In the genomic region with DNA sequence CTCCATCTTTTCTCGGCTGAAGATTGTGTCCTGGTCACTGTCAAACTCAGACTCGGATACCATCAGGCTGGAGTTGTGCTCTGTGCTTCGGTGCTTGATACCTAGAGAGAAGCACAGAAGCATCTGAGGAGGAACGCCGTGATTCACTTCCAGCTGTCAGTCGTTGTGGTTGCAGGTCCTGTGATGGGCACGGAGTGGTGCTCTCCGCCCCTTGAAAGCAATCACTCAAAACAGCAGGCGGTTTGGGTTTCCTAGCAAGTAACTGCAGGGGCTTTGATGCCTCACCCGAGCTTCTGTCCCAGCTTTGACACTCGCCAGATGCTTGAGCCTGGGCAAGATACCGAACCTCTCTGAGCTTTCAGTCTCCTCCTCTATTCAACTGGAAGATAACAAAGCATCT, we compare ENCODE assay signal across 1 cellular context.
TF ChIP-seq lines count a peak whose summit lies in the region.

No MANE protein-coding gene starts in this region.

TF ChIP-seq in HepG2, 621 proteins besides CTCF, POLR2A, EP300 and RAD21 (continued from another document):
- TF ChIP-seq, protein P1, sequence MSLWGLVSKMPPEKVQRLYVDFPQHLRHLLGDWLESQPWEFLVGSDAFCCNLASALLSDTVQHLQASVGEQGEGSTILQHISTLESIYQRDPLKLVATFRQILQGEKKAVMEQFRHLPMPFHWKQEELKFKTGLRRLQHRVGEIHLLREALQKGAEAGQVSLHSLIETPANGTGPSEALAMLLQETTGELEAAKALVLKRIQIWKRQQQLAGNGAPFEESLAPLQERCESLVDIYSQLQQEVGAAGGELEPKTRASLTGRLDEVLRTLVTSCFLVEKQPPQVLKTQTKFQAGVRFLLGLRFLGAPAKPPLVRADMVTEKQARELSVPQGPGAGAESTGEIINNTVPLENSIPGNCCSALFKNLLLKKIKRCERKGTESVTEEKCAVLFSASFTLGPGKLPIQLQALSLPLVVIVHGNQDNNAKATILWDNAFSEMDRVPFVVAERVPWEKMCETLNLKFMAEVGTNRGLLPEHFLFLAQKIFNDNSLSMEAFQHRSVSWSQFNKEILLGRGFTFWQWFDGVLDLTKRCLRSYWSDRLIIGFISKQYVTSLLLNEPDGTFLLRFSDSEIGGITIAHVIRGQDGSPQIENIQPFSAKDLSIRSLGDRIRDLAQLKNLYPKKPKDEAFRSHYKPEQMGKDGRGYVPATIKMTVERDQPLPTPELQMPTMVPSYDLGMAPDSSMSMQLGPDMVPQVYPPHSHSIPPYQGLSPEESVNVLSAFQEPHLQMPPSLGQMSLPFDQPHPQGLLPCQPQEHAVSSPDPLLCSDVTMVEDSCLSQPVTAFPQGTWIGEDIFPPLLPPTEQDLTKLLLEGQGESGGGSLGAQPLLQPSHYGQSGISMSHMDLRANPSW (CRISPR knock-in tag; IDR thresholded peaks at IDR 0.05; ENCODE audit: borderline replicate concordance) = no peak
- TF ChIP-seq KLF15 (CRISPR knock-in tag; IDR thresholded peaks at IDR 0.05; ENCODE audit: borderline replicate concordance) (no peak), SALL1 (CRISPR knock-in tag; IDR thresholded peaks at IDR 0.05) (no peak), ZNF510 (CRISPR knock-in tag; IDR thresholded peaks at IDR 0.05; ENCODE audit: low read depth) (no peak), SMC3 (IDR thresholded peaks at IDR 0.05; ENCODE audit: low read length) (peak; percentile 39; the same call in 1 of the 2 replicates), STAG1 (CRISPR knock-in tag; IDR thresholded peaks at IDR 0.05) (peak; percentile 75), RXRB (CRISPR knock-in tag; IDR thresholded peaks at IDR 0.05; ENCODE audit: borderline replicate concordance) (no peak), JUNB (CRISPR knock-in tag; IDR thresholded peaks at IDR 0.05; ENCODE audit: borderline replicate concordance) (no peak), TAF15 (IDR thresholded peaks at IDR 0.05; ENCODE audit: low read depth, low read length, poor library complexity, severe bottlenecking) (no peak), ZKSCAN1 (IDR thresholded peaks at IDR 0.05; ENCODE audit: low read length) (no peak), NFE2L1 (CRISPR knock-in tag; IDR thresholded peaks at IDR 0.05; ENCODE audit: borderline replicate concordance) (no peak), ZNF788 (CRISPR knock-in tag; IDR thresholded peaks at IDR 0.05; ENCODE audit: borderline replicate concordance) (no peak), SOX13 (IDR thresholded peaks at IDR 0.05) (no peak), SOX13 (CRISPR knock-in tag; conservative IDR thresholded peaks at IDR 0.05 in 1 of 2, IDR thresholded peaks at IDR 0.05 in 1 of 2) (no peak), ZZZ3 (CRISPR knock-in tag; IDR thresholded peaks at IDR 0.05; ENCODE audit: borderline replicate concordance) (no peak), BHLHE40 (IDR thresholded peaks at IDR 0.05; ENCODE audit: low read length) (peak; percentile 59), NFIC (IDR thresholded peaks at IDR 0.05; ENCODE audit: low read length) (no peak), HNRNPK (IDR thresholded peaks at IDR 0.05; ENCODE audit: low read depth, low read length, poor library complexity, severe bottlenecking) (no peak), ZMYM4 (CRISPR knock-in tag; IDR thresholded peaks at IDR 0.05) (no peak)
- TF ChIP-seq, protein P2, sequence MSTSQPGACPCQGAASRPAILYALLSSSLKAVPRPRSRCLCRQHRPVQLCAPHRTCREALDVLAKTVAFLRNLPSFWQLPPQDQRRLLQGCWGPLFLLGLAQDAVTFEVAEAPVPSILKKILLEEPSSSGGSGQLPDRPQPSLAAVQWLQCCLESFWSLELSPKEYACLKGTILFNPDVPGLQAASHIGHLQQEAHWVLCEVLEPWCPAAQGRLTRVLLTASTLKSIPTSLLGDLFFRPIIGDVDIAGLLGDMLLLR (CRISPR knock-in tag; IDR thresholded peaks at IDR 0.05) = no peak
- TF ChIP-seq, protein P3, sequence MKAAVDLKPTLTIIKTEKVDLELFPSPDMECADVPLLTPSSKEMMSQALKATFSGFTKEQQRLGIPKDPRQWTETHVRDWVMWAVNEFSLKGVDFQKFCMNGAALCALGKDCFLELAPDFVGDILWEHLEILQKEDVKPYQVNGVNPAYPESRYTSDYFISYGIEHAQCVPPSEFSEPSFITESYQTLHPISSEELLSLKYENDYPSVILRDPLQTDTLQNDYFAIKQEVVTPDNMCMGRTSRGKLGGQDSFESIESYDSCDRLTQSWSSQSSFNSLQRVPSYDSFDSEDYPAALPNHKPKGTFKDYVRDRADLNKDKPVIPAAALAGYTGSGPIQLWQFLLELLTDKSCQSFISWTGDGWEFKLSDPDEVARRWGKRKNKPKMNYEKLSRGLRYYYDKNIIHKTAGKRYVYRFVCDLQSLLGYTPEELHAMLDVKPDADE (CRISPR knock-in tag; IDR thresholded peaks at IDR 0.05) = no peak
- TF ChIP-seq, protein P4, sequence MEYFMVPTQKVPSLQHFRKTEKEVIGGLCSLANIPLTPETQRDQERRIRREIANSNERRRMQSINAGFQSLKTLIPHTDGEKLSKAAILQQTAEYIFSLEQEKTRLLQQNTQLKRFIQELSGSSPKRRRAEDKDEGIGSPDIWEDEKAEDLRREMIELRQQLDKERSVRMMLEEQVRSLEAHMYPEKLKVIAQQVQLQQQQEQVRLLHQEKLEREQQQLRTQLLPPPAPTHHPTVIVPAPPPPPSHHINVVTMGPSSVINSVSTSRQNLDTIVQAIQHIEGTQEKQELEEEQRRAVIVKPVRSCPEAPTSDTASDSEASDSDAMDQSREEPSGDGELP (IDR thresholded peaks at IDR 0.05; ENCODE audit: borderline replicate concordance, low read depth) = peak; percentile 29; the same call in 1 of the 2 replicates
- TF ChIP-seq, protein P5, sequence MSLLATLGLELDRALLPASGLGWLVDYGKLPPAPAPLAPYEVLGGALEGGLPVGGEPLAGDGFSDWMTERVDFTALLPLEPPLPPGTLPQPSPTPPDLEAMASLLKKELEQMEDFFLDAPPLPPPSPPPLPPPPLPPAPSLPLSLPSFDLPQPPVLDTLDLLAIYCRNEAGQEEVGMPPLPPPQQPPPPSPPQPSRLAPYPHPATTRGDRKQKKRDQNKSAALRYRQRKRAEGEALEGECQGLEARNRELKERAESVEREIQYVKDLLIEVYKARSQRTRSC (CRISPR knock-in tag; IDR thresholded peaks at IDR 0.05; ENCODE audit: low read depth) = no peak
- TF ChIP-seq, protein P6, sequence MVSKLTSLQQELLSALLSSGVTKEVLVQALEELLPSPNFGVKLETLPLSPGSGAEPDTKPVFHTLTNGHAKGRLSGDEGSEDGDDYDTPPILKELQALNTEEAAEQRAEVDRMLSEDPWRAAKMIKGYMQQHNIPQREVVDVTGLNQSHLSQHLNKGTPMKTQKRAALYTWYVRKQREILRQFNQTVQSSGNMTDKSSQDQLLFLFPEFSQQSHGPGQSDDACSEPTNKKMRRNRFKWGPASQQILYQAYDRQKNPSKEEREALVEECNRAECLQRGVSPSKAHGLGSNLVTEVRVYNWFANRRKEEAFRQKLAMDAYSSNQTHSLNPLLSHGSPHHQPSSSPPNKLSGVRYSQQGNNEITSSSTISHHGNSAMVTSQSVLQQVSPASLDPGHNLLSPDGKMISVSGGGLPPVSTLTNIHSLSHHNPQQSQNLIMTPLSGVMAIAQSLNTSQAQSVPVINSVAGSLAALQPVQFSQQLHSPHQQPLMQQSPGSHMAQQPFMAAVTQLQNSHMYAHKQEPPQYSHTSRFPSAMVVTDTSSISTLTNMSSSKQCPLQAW (CRISPR knock-in tag; IDR thresholded peaks at IDR 0.05) = no peak
